ENCODE assay signal across 13 cellular contexts in genomic region chr1:5847013-5847654, GRCh38.
DNase-seq lines count a peak whose midpoint lies in the region; ATAC-seq and TF ChIP-seq lines count a peak whose summit lies in the region.
"Had no signal": no experiment of that assay in that cellular context is flagged by ENCODE, and none has a peak within 500 bp of the region (broad histone marks: within the 10 kb centered on the region; RNA-seq: fewer than 3 reads in every experiment).

No MANE protein-coding gene starts in this region.

- H3K18ac ChIP-seq in IMR-90 (ENCODE audit: low read depth, low read length) = no peak overlapping the region

- peak; percentile 77 for ATAC-seq in IMR-90 (ENCODE audit: low read depth)
- ATAC-seq in left lung = peak; percentile 62
- ATAC-seq in GM21576 (IDR thresholded peaks at IDR 0.05; ENCODE audit: unreplicated experiment) = no peak

- H2BK20ac ChIP-seq in IMR-90 (ENCODE audit: low read depth, low read length) = no peak overlapping the region

- no peaks in the 10 kb centered on the region for H4K20me1 ChIP-seq in IMR-90 (ENCODE audit: insufficient read depth, low read length)

- no peaks in the 10 kb centered on the region for H3K36me3 ChIP-seq in IMR-90 (ENCODE audit: control insufficient read depth, insufficient read depth, low read length)
- H3K36me3 ChIP-seq in brain microvascular endothelial cell (replicated peaks) = no peaks in the 10 kb centered on the region
- no peaks in the 10 kb centered on the region for H3K36me3 ChIP-seq in left lung

- H3K4ac ChIP-seq in IMR-90 (ENCODE audit: low read depth, low read length) = no peak overlapping the region

- no peak for TF ChIP-seq POLR2A in IMR-90 (IDR thresholded peaks at IDR 0.05; ENCODE audit: low read depth, low read length)

- TF ChIP-seq CTCF in IMR-90 (conservative IDR thresholded peaks at IDR 0.05; ENCODE audit: low read depth, low read length) (no peak), brain microvascular endothelial cell (IDR thresholded peaks at IDR 0.05; ENCODE audit: low read depth, low read length, missing control alignments) (no peak), left lung (IDR thresholded peaks at IDR 0.05) (no peak)

- no peak overlapping the region for H3K9ac ChIP-seq in IMR-90 (ENCODE audit: low read depth, low read length)

- H2BK15ac ChIP-seq in IMR-90 (ENCODE audit: low read depth, low read length) = no peak overlapping the region

- H3K14ac ChIP-seq in IMR-90 (replicated peaks; ENCODE audit: low read depth, low read length) = no peak overlapping the region

- no peaks in the 10 kb centered on the region for H3K4me1 ChIP-seq in IMR-90 (ENCODE audit: control insufficient read depth, insufficient read depth, low read length)
- no peaks in the 10 kb centered on the region for H3K4me1 ChIP-seq in left lung

- in situ Hi-C loops in IMR-90 (cut with MboI; ENCODE audit: low sequenced_read_pairs) (no loop called here), brain microvascular endothelial cell (cut with HindIII; ENCODE audit: low pct_ligation_motif_present, low sequenced_read_pairs) (no loop called here)

- no peak overlapping the region for H2BK120ac ChIP-seq in IMR-90 (ENCODE audit: low read depth, low read length)

- POLR2A ChIA-PET in IMR-90 (lab: Charles Lee; ENCODE audit: unreplicated experiment) = no interaction called here

- H3K56ac ChIP-seq in IMR-90 (ENCODE audit: extremely low read depth, insufficient read depth, low read length) = no peak overlapping the region

- no peak overlapping the region for H3K23ac ChIP-seq in IMR-90 (ENCODE audit: low read depth, low read length)

- no peak overlapping the region for H2AK5ac ChIP-seq in IMR-90 (ENCODE audit: low read depth, low read length)

- no peak overlapping the region for H2AFZ ChIP-seq in IMR-90 (replicated peaks; ENCODE audit: low read length, poor library complexity)

- WGBS in IMR-90 (ENCODE audit: extremely low coverage in 2 of 2, insufficient read length in 1 of 2), 2 experiments = 34% methylated on average over 9 of the region's 26 CpGs; no CpG with 5 or more reads in 1 of the 2 experiments

- H3K27me3 ChIP-seq in IMR-90 (ENCODE audit: control insufficient read depth, insufficient read depth, low read length) (no peaks in the 10 kb centered on the region), brain microvascular endothelial cell (replicated peaks) (no peaks in the 10 kb centered on the region), left lung (peaks cover 0 to 67% of the 10 kb centered on the region in 2 donors)

- no peaks in the 10 kb centered on the region for H3K9me1 ChIP-seq in IMR-90 (ENCODE audit: insufficient read depth, low read length)

- H3K79me1 ChIP-seq in IMR-90 (ENCODE audit: low read depth in 1 of 2, low read length in 2 of 2) = no peaks in the 10 kb centered on the region

- no peak overlapping the region for H4K91ac ChIP-seq in IMR-90 (ENCODE audit: insufficient read depth, low read depth, low read length)

- no peak overlapping the region for H3K27ac ChIP-seq in IMR-90 (ENCODE audit: insufficient read depth, low read length)
- H3K27ac ChIP-seq in brain microvascular endothelial cell = no peak overlapping the region
- H3K27ac ChIP-seq in left lung = no peak overlapping the region

- H2AK9ac ChIP-seq in IMR-90 (replicated peaks; ENCODE audit: low read depth, low read length, poor library complexity) = no peak overlapping the region

- no peak overlapping the region for H3K4me3 ChIP-seq in IMR-90 (ENCODE audit: insufficient read depth, low read depth, low read length)
- no peak overlapping the region for H3K4me3 ChIP-seq in brain microvascular endothelial cell (ENCODE audit: low read depth, low read length)
- no peak overlapping the region for H3K4me3 ChIP-seq in left lung

- TF ChIP-seq RAD21 in IMR-90 (IDR thresholded peaks at IDR 0.05; ENCODE audit: low read length) = no peak

- intact Hi-C loops in IMR-90 (cut with micrococcal nuclease) (no loop called here), left lung (cut with DNase I) (no loop called here)

- BruUV-seq in IMR-90 (replicated peaks; lab: Mats Ljungman, UMichigan) = no TSS peak

- CTCF ChIA-PET in IMR-90 (lab: Yijun Ruan, JAX) = no interaction called here

- H3K9me3 ChIP-seq in IMR-90 (ENCODE audit: control insufficient read depth, insufficient read depth, low read length) (peaks cover 5% of the 10 kb centered on the region; the same call in 1 of the 2 replicates), left lung (no peaks in the 10 kb centered on the region)

- H4K8ac ChIP-seq in IMR-90 (ENCODE audit: low read depth in 2 of 2, low read length in 2 of 2) = no peak overlapping the region

- DNase-seq in Daoy (ENCODE audit: low read depth) (peak; percentile 34), IMR-90 (peak; percentile 13), brain microvascular endothelial cell (peak; percentile 7), left lung (peak in 1 of 2 donors; percentile 58), NCI-H2107 treated with DMSO at 0.1 percent for 48 hours (lab: John Stamatoyannopoulos, UW; ENCODE audit: unreplicated experiment) (no peak), NCI-H1930 (lab: John Stamatoyannopoulos, UW) (no peak)
- DNase-seq in NK-92 treated with Interleukin-12 subunit alpha and Interleukin-12 subunit beta, amount 100 ng/mL, for 24 hours (lab: John Stamatoyannopoulos, UW) = no peak
- DNase-seq: Calu3, GOT3, NCI-H1694, nucleus accumbens, Right ventricle myocardium superior had no signal

- no peak overlapping the region for H2BK5ac ChIP-seq in IMR-90 (ENCODE audit: low read depth, low read length, poor library complexity, severe bottlenecking)

- H3K4me2 ChIP-seq in IMR-90 (ENCODE audit: low read depth, low read length) = no peak overlapping the region

- no peak overlapping the region for H4K5ac ChIP-seq in IMR-90 (ENCODE audit: low read depth, low read length)

- dilution Hi-C loops in IMR-90 (cut with HindIII; ENCODE audit: low sequenced_read_pairs, unreplicated experiment) = no loop called here

TF ChIP-seq in IMR-90, 13 proteins besides CTCF, POLR2A, EP300 and RAD21:
- TF ChIP-seq NFE2L2 (IDR thresholded peaks at IDR 0.05; ENCODE audit: low read depth, low read length) (no peak), RFX5 (IDR thresholded peaks at IDR 0.05; ENCODE audit: low read depth, low read length) (no peak), RCOR1 (IDR thresholded peaks at IDR 0.05; ENCODE audit: insufficient replicate concordance, low read length) (no peak), FOS (IDR thresholded peaks at IDR 0.05; ENCODE audit: low read depth, low read length) (no peak), CHD1 (IDR thresholded peaks at IDR 0.05; ENCODE audit: low read depth, low read length) (no peak), BHLHE40 (IDR thresholded peaks at IDR 0.05; ENCODE audit: low read depth, low read length) (no peak), MAFK (IDR thresholded peaks at IDR 0.05; ENCODE audit: low read depth, low read length) (no peak), USF2 (IDR thresholded peaks at IDR 0.05; ENCODE audit: low read depth, low read length) (no peak), MAZ (IDR thresholded peaks at IDR 0.05; ENCODE audit: borderline replicate concordance, low read depth, low read length) (no peak), MXI1 (IDR thresholded peaks at IDR 0.05; ENCODE audit: borderline replicate concordance, low read depth, low read length) (no peak), SMC3 (IDR thresholded peaks at IDR 0.05; ENCODE audit: low read depth, low read length) (no peak), ELK1 (IDR thresholded peaks at IDR 0.05; ENCODE audit: borderline replicate concordance, low read depth, low read length) (no peak), CEBPB (IDR thresholded peaks at IDR 0.05; ENCODE audit: low read depth, low read length) (no peak)

Comparison
In these comparisons a context has a peak if more than half of its experiments do, and no peak if none do; other contexts are left out.
1. DNase-seq: peak in Daoy (single experiment), IMR-90 (single experiment) and brain microvascular endothelial cell (single experiment); none in NK-92 treated with Interleukin-12 subunit alpha and Interleukin-12 subunit beta, amount 100 ng/mL, for 24 hours (single experiment), NCI-H2107 treated with DMSO at 0.1 percent for 48 hours (single experiment) and NCI-H1930 (0 of 2).